Comparison of ENCODE assay signal across 18 cellular contexts in genomic region chr3:101252897-101253296, GRCh38.
"Had no signal": no experiment of that assay in that cellular context is flagged by ENCODE, and none has a peak within 500 bp of the region (broad histone marks: within the 10 kb centered on the region; RNA-seq: fewer than 3 reads in every experiment).

No MANE protein-coding gene starts in this region.

- H3K27me3 Mint-ChIP-seq: activated CD4-positive, alpha-beta memory T cell treated with anti-CD3 and anti-CD28 coated beads for 36 hours; activated naive CD8-positive, alpha-beta T cell treated with anti-CD3 and anti-CD28 coated beads, Interleukin-2, amount 10 ng/mL, durations not matched to agents 7 days and 5 days; naive B cell; T-cell had no signal

- H3K4me3 Mint-ChIP-seq: activated CD4-positive, alpha-beta memory T cell treated with anti-CD3 and anti-CD28 coated beads for 36 hours; activated naive CD8-positive, alpha-beta T cell treated with anti-CD3 and anti-CD28 coated beads, Interleukin-2, amount 10 ng/mL, durations not matched to agents 7 days and 5 days; activated T-cell treated with anti-CD3 and anti-CD28 coated beads, Interleukin-2, amount 50 U/mL, for 72 hours; naive B cell; stimulated activated effector memory CD8-positive, alpha-beta T cell treated with anti-CD3 and anti-CD28 coated beads, Interleukin-12 subunit alpha, Interleukin-12 subunit beta, amount 100 ng/mL, for 72 hours; T-cell had no signal

- H3K36me3 ChIP-seq: esophagus squamous epithelium, lower lobe of right lung, thyroid gland had no signal

- H3K4me1 Mint-ChIP-seq: T-cell had no signal

- H3K27ac ChIP-seq: esophagus squamous epithelium, lower lobe of right lung, thyroid gland had no signal

- H3K27ac Mint-ChIP-seq: activated CD4-positive, alpha-beta memory T cell treated with anti-CD3 and anti-CD28 coated beads for 36 hours; activated naive CD8-positive, alpha-beta T cell treated with anti-CD3 and anti-CD28 coated beads, Interleukin-2, amount 10 ng/mL, durations not matched to agents 7 days and 5 days; activated T-cell treated with anti-CD3 and anti-CD28 coated beads, Interleukin-2, amount 50 U/mL, for 72 hours; naive B cell; stimulated activated effector memory CD8-positive, alpha-beta T cell treated with anti-CD3 and anti-CD28 coated beads, Interleukin-12 subunit alpha, Interleukin-12 subunit beta, amount 100 ng/mL, for 72 hours; T-cell had no signal

- H3K4me3 ChIP-seq: esophagus squamous epithelium, lower lobe of right lung, thyroid gland had no signal

- H3K9me3 ChIP-seq: esophagus squamous epithelium, lower lobe of right lung, thyroid gland had no signal

- H3K4me1 ChIP-seq: esophagus squamous epithelium, lower lobe of right lung, thyroid gland had no signal

- ATAC-seq: activated T-cell treated with anti-CD3 and anti-CD28 coated beads, Interleukin-2, amount 50 U/mL, for 72 hours; lower lobe of right lung; stimulated activated effector memory CD8-positive, alpha-beta T cell treated with anti-CD3 and anti-CD28 coated beads, Interleukin-12 subunit alpha, Interleukin-12 subunit beta, amount 100 ng/mL, for 72 hours; T-cell had no signal

- H3K9me3 Mint-ChIP-seq: activated CD4-positive, alpha-beta memory T cell treated with anti-CD3 and anti-CD28 coated beads for 36 hours; naive B cell; stimulated activated effector memory CD8-positive, alpha-beta T cell treated with anti-CD3 and anti-CD28 coated beads, Interleukin-12 subunit alpha, Interleukin-12 subunit beta, amount 100 ng/mL, for 72 hours; T-cell had no signal

- DNase-seq: activated CD4-positive, alpha-beta memory T cell treated with anti-CD3 and anti-CD28 coated beads for 36 hours; activated gamma-delta T cell treated with Interleukin-2 at 50 U/mL for 16 hours; activated naive CD8-positive, alpha-beta T cell treated with anti-CD3 and anti-CD28 coated beads, Interleukin-2, amount 10 ng/mL, durations not matched to agents 7 days and 5 days; activated T-cell treated with anti-CD3 and anti-CD28 coated beads, Interleukin-2, amount 50 U/mL, for 72 hours; effector CD8-positive, alpha-beta T cell; esophagus squamous epithelium; glutamatergic neuron; hypothalamus; left cardiac atrium; lower lobe of right lung; naive B cell; posterior cingulate gyrus; retina; stimulated activated CD4-positive, alpha-beta T cell treated with anti-CD3 and anti-CD28 coated beads, Interleukin-12 subunit alpha, Interleukin-12 subunit beta, amount 100 ng/mL, for 4 hours; stimulated activated CD4-positive, alpha-beta T cell treated with anti-CD3 and anti-CD28 coated beads, Interleukin-2, amount 100 ng/mL, for 24 hours; T-cell; thyroid gland had no signal

- H3K36me3 Mint-ChIP-seq: stimulated activated effector memory CD8-positive, alpha-beta T cell treated with anti-CD3 and anti-CD28 coated beads, Interleukin-12 subunit alpha, Interleukin-12 subunit beta, amount 100 ng/mL, for 72 hours had no signal

- H3K27me3 ChIP-seq: esophagus squamous epithelium, thyroid gland had no signal
